Comparison of ENCODE assay signal across 9 cellular contexts in the genomic region with DNA sequence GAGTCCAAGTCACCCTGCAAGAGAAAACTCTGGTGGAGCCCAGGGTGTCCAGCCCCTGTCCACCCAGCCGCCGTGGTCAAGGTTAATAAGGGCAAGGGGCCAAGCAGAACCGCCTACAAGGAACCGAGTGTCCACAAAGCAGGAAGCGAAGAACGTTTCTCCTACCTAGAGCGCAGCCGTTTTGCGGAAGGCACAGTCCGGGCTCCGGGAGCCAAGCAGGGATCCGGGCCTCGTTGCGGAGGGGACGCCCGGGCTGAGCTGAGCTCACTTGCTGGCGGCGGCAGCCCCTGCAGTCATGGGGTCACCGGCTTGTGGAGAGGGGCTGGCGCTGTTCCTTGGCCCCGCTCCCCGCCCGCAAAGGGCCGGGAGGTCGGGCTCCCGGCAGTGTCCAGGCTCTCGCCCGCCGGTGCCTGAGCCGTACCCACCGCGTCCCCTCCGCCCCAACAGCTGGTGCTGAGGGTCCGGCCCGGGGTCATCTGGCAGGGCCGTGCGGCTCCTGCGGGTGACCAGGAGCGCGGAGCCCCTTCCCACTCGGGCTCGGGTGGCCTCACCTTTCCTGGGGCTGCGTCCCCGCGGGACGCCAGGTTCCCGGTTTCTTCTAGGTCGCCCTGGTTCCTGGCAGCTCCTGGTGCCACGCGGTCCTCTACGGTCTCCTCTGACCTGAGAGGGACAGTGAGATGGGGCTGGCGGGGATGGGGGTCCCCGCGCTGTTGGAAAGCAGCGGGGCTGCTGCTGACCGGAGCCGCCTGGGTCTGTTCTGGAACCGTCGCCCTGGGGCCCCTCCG. TPM values are rescaled to one million over a fixed set of nuclear protein-coding genes. Genes with fewer than 3 reads are reported as not detected.
DNase-seq lines count a peak whose midpoint lies in the region; ATAC-seq, FAIRE-seq and TF ChIP-seq lines count a peak whose summit lies in the region.
"Had no signal": no experiment of that assay in that cellular context is flagged by ENCODE, and none has a peak within 500 bp of the region (broad histone marks: within the 10 kb centered on the region; RNA-seq: fewer than 3 reads in every experiment).

No MANE protein-coding gene starts in this region.

- peak overlapping the region; percentile 98 for H2AFZ ChIP-seq in GM23338

- peak overlapping the region; percentile 97 for H3K4me2 ChIP-seq in GM23338

- H3K36me3 ChIP-seq in GM23338 (ENCODE audit: insufficient read depth), result no peaks in the 10 kb centered on the region

- no peaks in the 10 kb centered on the region for H3F3A ChIP-seq in GM23338 (replicated peaks; ENCODE audit: low read depth)

- DNase-seq in GM23338 (ENCODE audit: low spot score) (peak; percentile 53), left cardiac atrium (peak; percentile 45), posterior vena cava (ENCODE audit: low spot score) (peak; percentile 86), NCI-H345 treated with DMSO at 0.1 percent for 48 hours (lab: John Stamatoyannopoulos, UW; ENCODE audit: unreplicated experiment) (no peak), H54 (ENCODE audit: insufficient read length, low spot score) (no peak)
- DNase-seq in activated T-cell treated with anti-CD3 and anti-CD28 coated beads, Interleukin-2, amount 50 U/mL, for 24 hours, result no peak

- H3K27me3 Mint-ChIP-seq in GM23338 (ENCODE audit: insufficient read depth, low read depth, poor library complexity), result peaks cover 54% of the 10 kb centered on the region
- H3K27me3 Mint-ChIP-seq in activated T-cell treated with anti-CD3 and anti-CD28 coated beads, Interleukin-2, amount 50 U/mL, for 24 hours, result peaks cover 72% of the 10 kb centered on the region

- H3K36me3 Mint-ChIP-seq in GM23338 (ENCODE audit: low read depth), result no peaks in the 10 kb centered on the region; the same call in 2 of the 3 replicates
- H3K36me3 Mint-ChIP-seq in activated T-cell treated with anti-CD3 and anti-CD28 coated beads, Interleukin-2, amount 50 U/mL, for 24 hours (ENCODE audit: low read depth), result no peaks in the 10 kb centered on the region

- H3K9me2 ChIP-seq in GM23338 (ENCODE audit: insufficient read depth), result no peaks in the 10 kb centered on the region

- H3K27ac ChIP-seq in GM23338 (ENCODE audit: low read depth), result no peak overlapping the region

- peak; percentile 53 for ATAC-seq in GM23338
- peak; percentile 56 to 73 for ATAC-seq in left cardiac atrium
- no peak for ATAC-seq in GM19328 (IDR thresholded peaks at IDR 0.05; ENCODE audit: unreplicated experiment)
- no peak for ATAC-seq in GM19452 (IDR thresholded peaks at IDR 0.05; ENCODE audit: unreplicated experiment)

- H3K4me3 ChIP-seq in GM23338, result peak overlapping the region; percentile 79

- no peaks in the 10 kb centered on the region for H4K20me1 ChIP-seq in GM23338 (replicated peaks; ENCODE audit: insufficient read depth)

- TF ChIP-seq POLR2A in H54 (IDR thresholded peaks at IDR 0.05; ENCODE audit: low read depth, low read length), result no peak

- H3K27ac Mint-ChIP-seq in GM23338, result no peak overlapping the region
- no peak overlapping the region for H3K27ac Mint-ChIP-seq in activated T-cell treated with anti-CD3 and anti-CD28 coated beads, Interleukin-2, amount 50 U/mL, for 24 hours

- H3K27me3 ChIP-seq in GM23338 (ENCODE audit: insufficient read depth), result peaks cover 81% of the 10 kb centered on the region

- H3K4me1 Mint-ChIP-seq in GM23338, result peaks cover 13% of the 10 kb centered on the region
- peaks cover 18% of the 10 kb centered on the region for H3K4me1 Mint-ChIP-seq in activated T-cell treated with anti-CD3 and anti-CD28 coated beads, Interleukin-2, amount 50 U/mL, for 24 hours (ENCODE audit: low read depth)

- H3K4me3 Mint-ChIP-seq in GM23338, result peak overlapping the region; percentile 82
- peak overlapping the region; percentile 79 for H3K4me3 Mint-ChIP-seq in activated T-cell treated with anti-CD3 and anti-CD28 coated beads, Interleukin-2, amount 50 U/mL, for 24 hours

- intact Hi-C loops in left cardiac atrium (cut with DNase I) (no loop called here), posterior vena cava (cut with DNase I) (no loop called here)

- no peak for TF ChIP-seq CTCF in GM23338 (conservative IDR thresholded peaks at IDR 0.05; ENCODE audit: low read depth in 2 of 2)

- no peaks in the 10 kb centered on the region for H3K79me2 ChIP-seq in GM23338 (replicated peaks; ENCODE audit: insufficient read depth)

- no peak for FAIRE-seq in H54 (lab: Jason Lieb, UNC)
- FAIRE-seq: keratinocyte had no signal

- H3K4me1 ChIP-seq in GM23338 (ENCODE audit: insufficient read depth), result peaks cover 8% of the 10 kb centered on the region

- H3K9me3 Mint-ChIP-seq in GM23338, result no peaks in the 10 kb centered on the region; the same call in 2 of the 3 replicates
- H3K9me3 Mint-ChIP-seq in activated T-cell treated with anti-CD3 and anti-CD28 coated beads, Interleukin-2, amount 50 U/mL, for 24 hours, result no peaks in the 10 kb centered on the region

TF ChIP-seq in GM23338, 12 proteins besides CTCF, POLR2A, EP300 and RAD21:
- TF ChIP-seq ETS1 (IDR thresholded peaks at IDR 0.05) (no peak), EZH2phosphoT487 (IDR thresholded peaks at IDR 0.05; ENCODE audit: unreplicated experiment) (peak; percentile 38)

RNA-seq across cellular contexts. Expression of gene ZNF273, which starts 14.0 kb away (rescaled TPM):
- total RNA-seq in GM23338 (2014; rRNA removed; shearing (Covaris generic)), result 33.4 and 34.3 TPM in 2 replicates
- 14.6 and 16.4 TPM in 2 replicates for polyA plus RNA-seq in GM23338 (2016; fragmentation: Nextera tagmentation; extraction: Ambion mirVana)
- 1 to 10 TPM; 2.3 to 2.7 TPM for total RNA-seq in left cardiac atrium
- total RNA-seq in posterior vena cava, result 1 to 10 TPM; 4.5 to 8.0 TPM

Comparison
In these comparisons a context has a peak if more than half of its experiments do, and no peak if none do; other contexts are left out.
1. ATAC-seq: peak in GM23338 (single experiment) and left cardiac atrium (2 of 2); none in GM19328 (single experiment) and GM19452 (single experiment).
2. DNase-seq: peak in GM23338 (single experiment), left cardiac atrium (single experiment) and posterior vena cava (single experiment); none in activated T-cell treated with anti-CD3 and anti-CD28 coated beads, Interleukin-2, amount 50 U/mL, for 24 hours (single experiment), NCI-H345 treated with DMSO at 0.1 percent for 48 hours (single experiment) and H54 (single experiment).